Comparison of ENCODE assay signal across 1 cellular context in the genomic region with DNA sequence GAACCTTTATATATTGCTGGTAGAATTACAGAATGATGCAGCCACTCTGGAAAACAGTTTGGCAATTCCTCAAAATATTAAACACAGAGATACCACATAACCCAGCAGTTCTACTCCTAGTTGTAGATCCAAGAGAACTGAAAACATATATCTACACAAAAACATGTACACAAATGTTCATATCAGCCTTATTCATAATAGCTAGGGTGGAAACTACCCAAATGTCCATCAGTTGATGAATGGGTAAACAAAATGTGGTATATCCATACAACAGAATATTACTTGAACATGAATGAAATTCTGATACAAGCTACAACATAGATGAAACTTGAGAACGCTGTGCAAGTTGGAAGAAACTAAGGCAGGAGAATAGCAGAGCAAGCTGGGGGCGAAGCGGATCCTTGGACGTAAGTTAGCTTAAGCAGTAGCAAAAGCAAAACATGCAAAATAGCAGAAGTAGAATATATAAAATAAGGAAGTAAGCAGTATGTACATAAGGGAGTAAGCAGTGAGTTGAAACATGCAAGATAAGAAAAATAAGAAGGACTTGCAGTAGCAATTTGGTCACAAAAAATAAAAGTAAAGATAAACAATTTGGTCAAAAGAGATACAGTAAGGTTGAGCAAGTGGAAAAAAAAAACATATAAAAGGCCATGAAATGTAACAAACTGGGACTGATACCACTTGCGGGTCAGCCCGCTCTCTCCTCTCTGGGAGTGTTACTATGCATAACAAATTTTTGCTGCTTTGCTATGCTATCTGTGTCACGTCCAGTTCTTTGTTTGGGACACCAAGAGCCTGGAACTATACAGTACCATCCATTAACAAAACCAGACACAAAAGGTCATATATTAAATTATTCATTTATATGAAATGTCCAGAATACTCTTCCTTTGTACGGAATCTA.
TF ChIP-seq lines count a peak whose summit lies in the region.

No MANE protein-coding gene starts in this region.

TF ChIP-seq in K562, 482 proteins besides CTCF, POLR2A, EP300 and RAD21:
- peak; percentile 66 for TF ChIP-seq TCF3 (CRISPR knock-in tag; IDR thresholded peaks at IDR 0.05)
- TF ChIP-seq MXI1 (IDR thresholded peaks at IDR 0.05; ENCODE audit: low read depth, low read length): no peak
- TF ChIP-seq SMARCA4 (IDR thresholded peaks at IDR 0.05): peak; percentile 80
- peak; percentile 82 for TF ChIP-seq ARID1B (IDR thresholded peaks at IDR 0.05)
- TF ChIP-seq DPF2 (IDR thresholded peaks at IDR 0.05): peak; percentile 48; the same call in 1 of the 2 replicates
- 0 out of 2 replicates have a peak, but pooled peaks have one; percentile 14 for TF ChIP-seq MAFK (IDR thresholded peaks at IDR 0.05; ENCODE audit: low read length)
- peak; percentile 74; the same call in 1 of the 2 replicates for TF ChIP-seq SMARCC2 (IDR thresholded peaks at IDR 0.05; ENCODE audit: low read depth)
- no peak for TF ChIP-seq RUNX1 (IDR thresholded peaks at IDR 0.05; ENCODE audit: low read depth)
- 0 out of 2 replicates have a peak, but pooled peaks have one; percentile 20 for TF ChIP-seq EP400 (IDR thresholded peaks at IDR 0.05)
- peak; percentile 53; the same call in 1 of the 2 replicates for TF ChIP-seq LCOR (CRISPR knock-in tag; IDR thresholded peaks at IDR 0.05)
- TF ChIP-seq DEAF1 (CRISPR knock-in tag; IDR thresholded peaks at IDR 0.05): peak; percentile 23; the same call in 1 of the 2 replicates
- peak; percentile 30; the same call in 1 of the 2 replicates for TF ChIP-seq ADNP (tag; IDR thresholded peaks at IDR 0.05)
- peak; percentile 29; the same call in 1 of the 2 replicates for TF ChIP-seq ATF7 (IDR thresholded peaks at IDR 0.05)
- no peak for TF ChIP-seq HDAC6 (IDR thresholded peaks at IDR 0.05; ENCODE audit: low read depth, low read length)
- no peak for TF ChIP-seq CHCHD3 (CRISPR knock-in tag; IDR thresholded peaks at IDR 0.05)
- TF ChIP-seq RBBP5 (IDR thresholded peaks at IDR 0.05; ENCODE audit: borderline replicate concordance, insufficient read depth, low read length, poor library complexity, severe bottlenecking): peak; percentile 20
- peak; percentile 90 to 95 for TF ChIP-seq FOXA3 (CRISPR knock-in tag; conservative IDR thresholded peaks at IDR 0.05 in 1 of 2, IDR thresholded peaks at IDR 0.05 in 1 of 2)
- TF ChIP-seq, protein P1, sequence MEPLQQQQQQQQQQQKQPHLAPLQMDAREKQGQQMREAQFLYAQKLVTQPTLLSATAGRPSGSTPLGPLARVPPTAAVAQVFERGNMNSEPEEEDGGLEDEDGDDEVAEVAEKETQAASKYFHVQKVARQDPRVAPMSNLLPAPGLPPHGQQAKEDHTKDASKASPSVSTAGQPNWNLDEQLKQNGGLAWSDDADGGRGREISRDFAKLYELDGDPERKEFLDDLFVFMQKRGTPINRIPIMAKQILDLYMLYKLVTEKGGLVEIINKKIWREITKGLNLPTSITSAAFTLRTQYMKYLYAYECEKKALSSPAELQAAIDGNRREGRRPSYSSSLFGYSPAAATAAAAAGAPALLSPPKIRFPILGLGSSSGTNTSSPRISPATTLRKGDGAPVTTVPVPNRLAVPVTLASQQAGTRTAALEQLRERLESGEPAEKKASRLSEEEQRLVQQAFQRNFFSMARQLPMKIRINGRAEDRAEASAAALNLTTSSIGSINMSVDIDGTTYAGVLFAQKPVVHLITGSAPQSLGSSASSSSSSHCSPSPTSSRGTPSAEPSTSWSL (CRISPR knock-in tag; IDR thresholded peaks at IDR 0.05; ENCODE audit: borderline replicate concordance): no peak
- 0 out of 4 replicates have a peak, but pooled peaks of 1 of the 2 experiments have one; percentile 15 for TF ChIP-seq TRIM24 (IDR thresholded peaks at IDR 0.05)
- TF ChIP-seq C11orf30 (IDR thresholded peaks at IDR 0.05; ENCODE audit: low read depth): peak; percentile 37; the same call in 1 of the 2 replicates
- TF ChIP-seq FOXK2 (conservative IDR thresholded peaks at IDR 0.05 in 1 of 2, IDR thresholded peaks at IDR 0.05 in 1 of 2; ENCODE audit: low read depth in 2 of 2): peak; percentile 81 to 86
- TF ChIP-seq GATA2 (CRISPR knock-in tag; IDR thresholded peaks at IDR 0.05): peak; percentile 40; the same call in 1 of the 2 replicates
- TF ChIP-seq, protein P2, sequence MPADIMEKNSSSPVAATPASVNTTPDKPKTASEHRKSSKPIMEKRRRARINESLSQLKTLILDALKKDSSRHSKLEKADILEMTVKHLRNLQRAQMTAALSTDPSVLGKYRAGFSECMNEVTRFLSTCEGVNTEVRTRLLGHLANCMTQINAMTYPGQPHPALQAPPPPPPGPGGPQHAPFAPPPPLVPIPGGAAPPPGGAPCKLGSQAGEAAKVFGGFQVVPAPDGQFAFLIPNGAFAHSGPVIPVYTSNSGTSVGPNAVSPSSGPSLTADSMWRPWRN (IDR thresholded peaks at IDR 0.05; ENCODE audit: low read depth): no peak
- no peak for TF ChIP-seq SNRNP70 (optimal IDR thresholded peaks at IDR 0.05; ENCODE audit: low read depth, low read length)
- peak; percentile 31; the same call in 1 of the 2 replicates for TF ChIP-seq ZFX (CRISPR knock-in tag; IDR thresholded peaks at IDR 0.05)
- peak; percentile 21; the same call in 1 of the 2 replicates for TF ChIP-seq SOX6 (IDR thresholded peaks at IDR 0.05)
- peak; percentile 94; the same call in 1 of the 2 replicates for TF ChIP-seq SMARCE1 (IDR thresholded peaks at IDR 0.05)
- TF ChIP-seq MTA1 (IDR thresholded peaks at IDR 0.05; ENCODE audit: borderline replicate concordance): 0 out of 2 replicates have a peak, but pooled peaks have one; percentile 72
- peak; percentile 52; the same call in 1 of the 2 replicates for TF ChIP-seq KAT7 (CRISPR knock-in tag; IDR thresholded peaks at IDR 0.05; ENCODE audit: borderline replicate concordance)
- no peak for TF ChIP-seq ZNF384 (IDR thresholded peaks at IDR 0.05; ENCODE audit: low read depth, low read length)
